ENCODE assay signal across 1 cellular context in the genomic region with DNA sequence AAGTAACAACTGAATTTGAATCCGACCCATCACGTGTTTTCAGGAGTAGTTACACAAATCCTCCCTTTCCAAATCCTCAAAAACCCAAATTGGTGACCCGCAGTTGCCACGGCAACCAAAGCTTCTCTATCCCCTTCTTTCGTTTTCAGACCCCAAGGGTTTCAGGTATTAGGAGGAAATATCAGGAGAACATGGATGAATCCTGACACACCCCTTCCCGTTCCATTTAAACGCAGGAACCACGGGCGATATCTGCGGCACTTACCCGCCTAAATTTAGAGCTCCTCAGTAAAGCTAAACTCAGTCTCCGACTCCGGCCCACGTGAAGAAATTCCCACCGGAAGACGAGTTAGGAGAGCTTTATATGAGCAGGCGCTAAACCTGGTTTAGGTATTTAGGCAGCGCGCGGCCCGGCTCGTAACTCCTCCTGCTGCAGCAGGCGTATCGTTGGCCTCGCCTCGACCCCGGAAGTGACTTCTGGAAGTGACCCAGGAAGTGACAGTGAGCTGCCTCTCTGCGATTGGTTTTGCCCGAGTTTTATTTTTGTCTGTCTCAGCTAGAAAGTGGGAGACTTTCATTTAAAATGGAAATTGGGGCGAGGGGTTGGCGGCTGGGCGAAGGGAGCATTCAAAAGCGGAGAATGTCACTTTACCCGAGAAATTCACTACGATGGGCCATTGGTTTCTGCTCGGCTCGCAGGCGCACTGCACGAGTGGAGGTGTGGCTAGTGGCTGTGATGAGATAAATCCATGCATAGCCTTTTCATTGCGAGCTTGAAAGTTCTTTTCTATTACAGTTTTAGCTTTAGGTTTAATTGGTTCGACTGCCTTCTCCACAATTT.
A peak's percentile ranks its signal among the peaks of the same experiment; 100 is the strongest.
TF ChIP-seq lines count a peak whose summit lies in the region.

A gene (minus strand): TSS at position 472 of the 841 bp plus-strand sequence.

TF ChIP-seq in GM12878, 131 proteins besides CTCF, POLR2A, EP300 and RAD21 (continued from another document):
- TF ChIP-seq, protein P1, sequence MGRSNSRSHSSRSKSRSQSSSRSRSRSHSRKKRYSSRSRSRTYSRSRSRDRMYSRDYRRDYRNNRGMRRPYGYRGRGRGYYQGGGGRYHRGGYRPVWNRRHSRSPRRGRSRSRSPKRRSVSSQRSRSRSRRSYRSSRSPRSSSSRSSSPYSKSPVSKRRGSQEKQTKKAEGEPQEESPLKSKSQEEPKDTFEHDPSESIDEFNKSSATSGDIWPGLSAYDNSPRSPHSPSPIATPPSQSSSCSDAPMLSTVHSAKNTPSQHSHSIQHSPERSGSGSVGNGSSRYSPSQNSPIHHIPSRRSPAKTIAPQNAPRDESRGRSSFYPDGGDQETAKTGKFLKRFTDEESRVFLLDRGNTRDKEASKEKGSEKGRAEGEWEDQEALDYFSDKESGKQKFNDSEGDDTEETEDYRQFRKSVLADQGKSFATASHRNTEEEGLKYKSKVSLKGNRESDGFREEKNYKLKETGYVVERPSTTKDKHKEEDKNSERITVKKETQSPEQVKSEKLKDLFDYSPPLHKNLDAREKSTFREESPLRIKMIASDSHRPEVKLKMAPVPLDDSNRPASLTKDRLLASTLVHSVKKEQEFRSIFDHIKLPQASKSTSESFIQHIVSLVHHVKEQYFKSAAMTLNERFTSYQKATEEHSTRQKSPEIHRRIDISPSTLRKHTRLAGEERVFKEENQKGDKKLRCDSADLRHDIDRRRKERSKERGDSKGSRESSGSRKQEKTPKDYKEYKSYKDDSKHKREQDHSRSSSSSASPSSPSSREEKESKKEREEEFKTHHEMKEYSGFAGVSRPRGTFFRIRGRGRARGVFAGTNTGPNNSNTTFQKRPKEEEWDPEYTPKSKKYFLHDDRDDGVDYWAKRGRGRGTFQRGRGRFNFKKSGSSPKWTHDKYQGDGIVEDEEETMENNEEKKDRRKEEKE (IDR thresholded peaks at IDR 0.05), result no peak
- TF ChIP-seq WRNIP1 (IDR thresholded peaks at IDR 0.05; ENCODE audit: borderline replicate concordance, low read depth, low read length) (no peak), SRF (IDR thresholded peaks at IDR 0.05; ENCODE audit: low read depth in 2 of 2, low read length in 2 of 2) (peak; percentile 26 to 38; a peak in 1 of 4 replicates), NRF1 (conservative IDR thresholded peaks at IDR 0.05; ENCODE audit: low read depth, low read length) (no peak), TAF1 (IDR thresholded peaks at IDR 0.05; ENCODE audit: borderline replicate concordance, low read depth, low read length) (peak; percentile 68; the same call in 1 of the 2 replicates), POLR2AphosphoS2 (IDR thresholded peaks at IDR 0.05; ENCODE audit: low read depth, low read length) (peak; percentile 58; the same call in 1 of the 2 replicates), MTA2 (IDR thresholded peaks at IDR 0.05; ENCODE audit: low read depth) (peak; percentile 78), HDGF (IDR thresholded peaks at IDR 0.05) (no peak), BMI1 (IDR thresholded peaks at IDR 0.05; ENCODE audit: borderline replicate concordance) (peak; percentile 55; the same call in 1 of the 2 replicates), POU2F2 (IDR thresholded peaks at IDR 0.05; ENCODE audit: borderline replicate concordance, low read depth, low read length) (peak; percentile 39; the same call in 1 of the 3 replicates), MYB (IDR thresholded peaks at IDR 0.05; ENCODE audit: borderline replicate concordance, low read depth, low read length) (no peak), KDM1A (IDR thresholded peaks at IDR 0.05; ENCODE audit: borderline replicate concordance) (no peak), KLF5 (IDR thresholded peaks at IDR 0.05; ENCODE audit: partially characterized antibody) (no peak), RAD51 (IDR thresholded peaks at IDR 0.05) (peak; percentile 67), TCF12 (IDR thresholded peaks at IDR 0.05; ENCODE audit: low read depth, low read length) (no peak), NR2F1 (conservative IDR thresholded peaks at IDR 0.05) (peak; percentile 67)
- TF ChIP-seq, protein P2, sequence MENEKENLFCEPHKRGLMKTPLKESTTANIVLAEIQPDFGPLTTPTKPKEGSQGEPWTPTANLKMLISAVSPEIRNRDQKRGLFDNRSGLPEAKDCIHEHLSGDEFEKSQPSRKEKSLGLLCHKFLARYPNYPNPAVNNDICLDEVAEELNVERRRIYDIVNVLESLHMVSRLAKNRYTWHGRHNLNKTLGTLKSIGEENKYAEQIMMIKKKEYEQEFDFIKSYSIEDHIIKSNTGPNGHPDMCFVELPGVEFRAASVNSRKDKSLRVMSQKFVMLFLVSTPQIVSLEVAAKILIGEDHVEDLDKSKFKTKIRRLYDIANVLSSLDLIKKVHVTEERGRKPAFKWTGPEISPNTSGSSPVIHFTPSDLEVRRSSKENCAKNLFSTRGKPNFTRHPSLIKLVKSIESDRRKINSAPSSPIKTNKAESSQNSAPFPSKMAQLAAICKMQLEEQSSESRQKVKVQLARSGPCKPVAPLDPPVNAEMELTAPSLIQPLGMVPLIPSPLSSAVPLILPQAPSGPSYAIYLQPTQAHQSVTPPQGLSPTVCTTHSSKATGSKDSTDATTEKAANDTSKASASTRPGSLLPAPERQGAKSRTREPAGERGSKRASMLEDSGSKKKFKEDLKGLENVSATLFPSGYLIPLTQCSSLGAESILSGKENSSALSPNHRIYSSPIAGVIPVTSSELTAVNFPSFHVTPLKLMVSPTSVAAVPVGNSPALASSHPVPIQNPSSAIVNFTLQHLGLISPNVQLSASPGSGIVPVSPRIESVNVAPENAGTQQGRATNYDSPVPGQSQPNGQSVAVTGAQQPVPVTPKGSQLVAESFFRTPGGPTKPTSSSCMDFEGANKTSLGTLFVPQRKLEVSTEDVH (IDR thresholded peaks at IDR 0.05; ENCODE audit: low read depth, partially characterized antibody), result peak; percentile 67
- TF ChIP-seq, protein P3, sequence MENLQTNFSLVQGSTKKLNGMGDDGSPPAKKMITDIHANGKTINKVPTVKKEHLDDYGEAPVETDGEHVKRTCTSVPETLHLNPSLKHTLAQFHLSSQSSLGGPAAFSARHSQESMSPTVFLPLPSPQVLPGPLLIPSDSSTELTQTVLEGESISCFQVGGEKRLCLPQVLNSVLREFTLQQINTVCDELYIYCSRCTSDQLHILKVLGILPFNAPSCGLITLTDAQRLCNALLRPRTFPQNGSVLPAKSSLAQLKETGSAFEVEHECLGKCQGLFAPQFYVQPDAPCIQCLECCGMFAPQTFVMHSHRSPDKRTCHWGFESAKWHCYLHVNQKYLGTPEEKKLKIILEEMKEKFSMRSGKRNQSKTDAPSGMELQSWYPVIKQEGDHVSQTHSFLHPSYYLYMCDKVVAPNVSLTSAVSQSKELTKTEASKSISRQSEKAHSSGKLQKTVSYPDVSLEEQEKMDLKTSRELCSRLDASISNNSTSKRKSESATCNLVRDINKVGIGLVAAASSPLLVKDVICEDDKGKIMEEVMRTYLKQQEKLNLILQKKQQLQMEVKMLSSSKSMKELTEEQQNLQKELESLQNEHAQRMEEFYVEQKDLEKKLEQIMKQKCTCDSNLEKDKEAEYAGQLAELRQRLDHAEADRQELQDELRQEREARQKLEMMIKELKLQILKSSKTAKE (IDR thresholded peaks at IDR 0.05; ENCODE audit: low read depth, poor library complexity, severe bottlenecking), result peak; percentile 24
- TF ChIP-seq, protein P4, sequence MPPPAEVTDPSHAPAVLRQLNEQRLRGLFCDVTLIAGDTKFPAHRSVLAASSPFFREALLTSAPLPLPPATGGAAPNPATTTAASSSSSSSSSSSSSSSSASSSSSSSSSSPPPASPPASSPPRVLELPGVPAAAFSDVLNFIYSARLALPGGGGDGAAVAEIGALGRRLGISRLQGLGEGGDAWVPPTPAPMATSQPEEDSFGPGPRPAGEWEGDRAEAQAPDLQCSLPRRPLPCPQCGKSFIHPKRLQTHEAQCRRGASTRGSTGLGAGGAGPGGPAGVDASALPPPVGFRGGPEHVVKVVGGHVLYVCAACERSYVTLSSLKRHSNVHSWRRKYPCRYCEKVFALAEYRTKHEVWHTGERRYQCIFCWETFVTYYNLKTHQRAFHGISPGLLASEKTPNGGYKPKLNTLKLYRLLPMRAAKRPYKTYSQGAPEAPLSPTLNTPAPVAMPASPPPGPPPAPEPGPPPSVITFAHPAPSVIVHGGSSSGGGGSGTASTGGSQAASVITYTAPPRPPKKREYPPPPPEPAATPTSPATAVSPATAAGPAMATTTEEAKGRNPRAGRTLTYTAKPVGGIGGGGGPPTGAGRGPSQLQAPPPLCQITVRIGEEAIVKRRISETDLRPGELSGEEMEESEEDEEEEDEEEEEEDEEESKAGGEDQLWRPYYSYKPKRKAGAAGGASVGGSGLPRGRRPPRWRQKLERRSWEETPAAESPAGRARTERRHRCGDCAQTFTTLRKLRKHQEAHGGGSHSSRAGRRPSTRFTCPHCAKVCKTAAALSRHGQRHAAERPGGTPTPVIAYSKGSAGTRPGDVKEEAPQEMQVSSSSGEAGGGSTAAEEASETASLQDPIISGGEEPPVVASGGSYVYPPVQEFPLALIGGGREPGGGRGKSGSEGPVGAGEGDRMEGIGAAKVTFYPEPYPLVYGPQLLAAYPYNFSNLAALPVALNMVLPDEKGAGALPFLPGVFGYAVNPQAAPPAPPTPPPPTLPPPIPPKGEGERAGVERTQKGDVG (CRISPR knock-in tag; IDR thresholded peaks at IDR 0.05), result no peak
- TF ChIP-seq, protein P5, sequence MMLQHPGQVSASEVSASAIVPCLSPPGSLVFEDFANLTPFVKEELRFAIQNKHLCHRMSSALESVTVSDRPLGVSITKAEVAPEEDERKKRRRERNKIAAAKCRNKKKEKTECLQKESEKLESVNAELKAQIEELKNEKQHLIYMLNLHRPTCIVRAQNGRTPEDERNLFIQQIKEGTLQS (IDR thresholded peaks at IDR 0.05; ENCODE audit: borderline replicate concordance, extremely low read depth, low read depth, low read length), result no peak
- TF ChIP-seq, protein P6, sequence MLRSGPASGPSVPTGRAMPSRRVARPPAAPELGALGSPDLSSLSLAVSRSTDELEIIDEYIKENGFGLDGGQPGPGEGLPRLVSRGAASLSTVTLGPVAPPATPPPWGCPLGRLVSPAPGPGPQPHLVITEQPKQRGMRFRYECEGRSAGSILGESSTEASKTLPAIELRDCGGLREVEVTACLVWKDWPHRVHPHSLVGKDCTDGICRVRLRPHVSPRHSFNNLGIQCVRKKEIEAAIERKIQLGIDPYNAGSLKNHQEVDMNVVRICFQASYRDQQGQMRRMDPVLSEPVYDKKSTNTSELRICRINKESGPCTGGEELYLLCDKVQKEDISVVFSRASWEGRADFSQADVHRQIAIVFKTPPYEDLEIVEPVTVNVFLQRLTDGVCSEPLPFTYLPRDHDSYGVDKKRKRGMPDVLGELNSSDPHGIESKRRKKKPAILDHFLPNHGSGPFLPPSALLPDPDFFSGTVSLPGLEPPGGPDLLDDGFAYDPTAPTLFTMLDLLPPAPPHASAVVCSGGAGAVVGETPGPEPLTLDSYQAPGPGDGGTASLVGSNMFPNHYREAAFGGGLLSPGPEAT (IDR thresholded peaks at IDR 0.05; ENCODE audit: low read depth), result peak; percentile 64
